In the genomic region with DNA sequence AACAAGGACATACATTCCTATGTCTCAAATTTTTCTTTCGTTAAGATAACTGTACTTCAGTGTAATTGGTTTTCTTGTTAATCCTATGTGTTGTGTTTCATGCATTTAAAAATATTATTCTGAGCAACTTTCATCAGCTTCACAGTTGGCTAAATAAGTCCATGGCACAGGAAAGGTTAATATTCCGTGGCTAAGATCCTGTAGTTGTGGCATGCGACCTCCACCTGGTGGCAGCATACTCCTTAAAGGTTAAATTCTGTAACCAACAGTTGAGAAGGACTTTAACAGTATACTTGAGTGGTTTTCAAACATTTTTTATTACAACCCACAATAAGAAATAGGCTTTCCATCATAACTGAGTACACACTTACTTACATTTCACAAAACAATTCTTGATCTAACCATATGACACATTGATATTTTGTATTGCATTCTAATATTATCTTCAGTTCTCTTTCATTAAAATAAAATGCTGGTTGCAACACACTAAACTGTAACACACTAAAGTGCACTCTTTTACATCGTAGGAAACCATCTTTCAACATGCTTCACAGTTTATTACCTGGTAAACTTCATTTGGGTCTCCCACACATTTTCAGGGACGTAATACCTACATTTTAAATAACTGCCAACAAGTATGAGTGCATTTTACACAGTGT, we compare ENCODE assay signal across 9 cellular contexts.
DNase-seq lines count a peak whose midpoint lies in the region; ATAC-seq and TF ChIP-seq lines count a peak whose summit lies in the region.
"Had no signal": no experiment of that assay in that cellular context is flagged by ENCODE, and none has a peak within 500 bp of the region (broad histone marks: within the 10 kb centered on the region; RNA-seq: fewer than 3 reads in every experiment).

No MANE protein-coding gene starts in this region.

- no peaks in the 10 kb centered on the region; the same call in 1 of the 2 replicates for H3K79me2 ChIP-seq in GM23338 (replicated peaks; ENCODE audit: insufficient read depth)
- H3K79me2 ChIP-seq in SU-DHL-6 (ENCODE audit: insufficient read depth, low read length) = no peaks in the 10 kb centered on the region

- no peaks in the 10 kb centered on the region for H3K27me3 ChIP-seq in GM23338 (ENCODE audit: insufficient read depth)
- H3K27me3 ChIP-seq in SU-DHL-6 (ENCODE audit: low read length) = no peaks in the 10 kb centered on the region
- H3K27me3 ChIP-seq in lung (ENCODE audit: control insufficient read depth, insufficient read depth) = no peaks in the 10 kb centered on the region
- H3K27me3 ChIP-seq in suprapubic skin = no peaks in the 10 kb centered on the region

- peaks cover 67% of the 10 kb centered on the region for H3K4me1 Mint-ChIP-seq in GM23338

- H3K27ac Mint-ChIP-seq in GM23338 = no peak overlapping the region
- H3K27ac Mint-ChIP-seq: activated naive CD8-positive, alpha-beta T cell treated with anti-CD3 and anti-CD28 coated beads, Interleukin-2, amount 10 ng/mL, durations not matched to agents 7 days and 5 days had no signal

- no peaks in the 10 kb centered on the region for H3K9me2 ChIP-seq in GM23338 (ENCODE audit: insufficient read depth)
- no peaks in the 10 kb centered on the region for H3K9me2 ChIP-seq in SU-DHL-6 (replicated peaks; ENCODE audit: insufficient read depth, low read length)

- peak; percentile 52 for ATAC-seq in GM23338
- ATAC-seq in lung (ENCODE audit: insufficient read depth, low FRiP score) = peak; percentile 64

- no peak overlapping the region for H2AFZ ChIP-seq in GM23338
- H2AFZ ChIP-seq in SU-DHL-6 (ENCODE audit: low read depth, low read length, severe bottlenecking) = no peak overlapping the region

- 40% methylated on average over 5 of the region's 5 CpGs for WGBS in lung, 2 donors
- WGBS in suprapubic skin = 38% methylated on average over 5 of the region's 5 CpGs

- H4K20me1 ChIP-seq in GM23338 (replicated peaks; ENCODE audit: insufficient read depth) (no peaks in the 10 kb centered on the region), SU-DHL-6 (ENCODE audit: low read depth, low read length) (no peaks in the 10 kb centered on the region)

- DNase-seq in Daoy (ENCODE audit: low read depth) (peak; percentile 61), GM23338 (ENCODE audit: low spot score) (peak; percentile 87), NAMALWA (ENCODE audit: low spot score) (peak; percentile 71), dedifferentiated amniotic fluid mesenchymal stem cell (ENCODE audit: extremely low spot score) (peak; percentile 64), lung (ENCODE audit: low spot score) (peak; percentile 64), suprapubic skin (ENCODE audit: low spot score in 2 of 2) (no peak), SKM-1 (lab: John Stamatoyannopoulos, UW; ENCODE audit: unreplicated experiment) (no peak)
- DNase-seq: activated naive CD8-positive, alpha-beta T cell treated with anti-CD3 and anti-CD28 coated beads, Interleukin-2, amount 10 ng/mL, durations not matched to agents 7 days and 5 days had no signal

- H3K4me2 ChIP-seq in GM23338 (peak overlapping the region; percentile 52), SU-DHL-6 (ENCODE audit: low read depth, low read length, poor library complexity, severe bottlenecking) (no peak overlapping the region)

- TF ChIP-seq POLR2A in suprapubic skin (IDR thresholded peaks at IDR 0.05) = no peak

- no peak overlapping the region for H3K9ac ChIP-seq in SU-DHL-6 (ENCODE audit: low read length)

- H3F3A ChIP-seq in GM23338 (replicated peaks; ENCODE audit: low read depth) = no peaks in the 10 kb centered on the region
- no peaks in the 10 kb centered on the region for H3F3A ChIP-seq in SU-DHL-6 (ENCODE audit: insufficient read depth)

- no peaks in the 10 kb centered on the region for H3K36me3 Mint-ChIP-seq in GM23338 (ENCODE audit: low read depth)

- peaks cover 33% of the 10 kb centered on the region for H3K4me1 ChIP-seq in GM23338 (ENCODE audit: insufficient read depth)
- H3K4me1 ChIP-seq in lung (ENCODE audit: control insufficient read depth in 2 of 2, insufficient read depth in 2 of 2, low read length in 2 of 2) = peaks cover 0 to 3% of the 10 kb centered on the region in 2 donors
- H3K4me1 ChIP-seq in suprapubic skin = peaks cover 32% of the 10 kb centered on the region

- no peak overlapping the region; the same call in 1 of the 2 replicates for H3K27ac ChIP-seq in GM23338 (ENCODE audit: low read depth)
- H3K27ac ChIP-seq in SU-DHL-6 (ENCODE audit: low read depth, low read length) = no peak overlapping the region
- H3K27ac ChIP-seq in lung (ENCODE audit: low read depth in 1 of 2, low read length in 1 of 2) = no peak overlapping the region
- H3K27ac ChIP-seq in suprapubic skin = no peak overlapping the region

- H3K9me3 Mint-ChIP-seq in GM23338 = no peaks in the 10 kb centered on the region
- H3K9me3 Mint-ChIP-seq: activated naive CD8-positive, alpha-beta T cell treated with anti-CD3 and anti-CD28 coated beads, Interleukin-2, amount 10 ng/mL, durations not matched to agents 7 days and 5 days had no signal

- no peak overlapping the region for H3K4me3 ChIP-seq in GM23338
- H3K4me3 ChIP-seq in SU-DHL-6 (ENCODE audit: insufficient read depth, low read length, poor library complexity, severe bottlenecking) = no peak overlapping the region
- no peak overlapping the region for H3K4me3 ChIP-seq in lung
- no peak overlapping the region for H3K4me3 ChIP-seq in suprapubic skin

- H3K27me3 Mint-ChIP-seq in GM23338 (ENCODE audit: insufficient read depth, low read depth, poor library complexity) = peaks cover 2% of the 10 kb centered on the region
- H3K27me3 Mint-ChIP-seq: activated naive CD8-positive, alpha-beta T cell treated with anti-CD3 and anti-CD28 coated beads, Interleukin-2, amount 10 ng/mL, durations not matched to agents 7 days and 5 days had no signal

- H3K9me3 ChIP-seq in SU-DHL-6 (ENCODE audit: insufficient read depth, low read length) (no peaks in the 10 kb centered on the region), lung (ENCODE audit: control insufficient read depth in 2 of 2, insufficient read depth in 1 of 2, low read length in 1 of 2) (no peaks in the 10 kb centered on the region), suprapubic skin (no peaks in the 10 kb centered on the region)

- no peak for TF ChIP-seq EP300 in suprapubic skin (IDR thresholded peaks at IDR 0.05)

- peak; percentile 84 to 95 for TF ChIP-seq CTCF in GM23338 (conservative IDR thresholded peaks at IDR 0.05; ENCODE audit: low read depth in 2 of 2)
- TF ChIP-seq CTCF in SU-DHL-6 (IDR thresholded peaks at IDR 0.05; ENCODE audit: insufficient read depth, low read length, poor library complexity, severe bottlenecking) = peak; percentile 54
- TF ChIP-seq CTCF in lung (IDR thresholded peaks at IDR 0.05; ENCODE audit: control extremely low read depth, extremely low read depth) = peak; percentile 65
- peak; percentile 69 to 73 for TF ChIP-seq CTCF in suprapubic skin (IDR thresholded peaks at IDR 0.05)

- H3K36me3 ChIP-seq in GM23338 (ENCODE audit: insufficient read depth) (no peaks in the 10 kb centered on the region), SU-DHL-6 (ENCODE audit: low read length) (no peaks in the 10 kb centered on the region), lung (ENCODE audit: control insufficient read depth in 2 of 2, insufficient read depth in 2 of 2, low read length in 2 of 2) (no peaks in the 10 kb centered on the region), suprapubic skin (no peaks in the 10 kb centered on the region)

- no peak overlapping the region for H3K4me3 Mint-ChIP-seq in GM23338
- H3K4me3 Mint-ChIP-seq: activated naive CD8-positive, alpha-beta T cell treated with anti-CD3 and anti-CD28 coated beads, Interleukin-2, amount 10 ng/mL, durations not matched to agents 7 days and 5 days had no signal

TF ChIP-seq in GM23338, 12 proteins besides CTCF, POLR2A, EP300 and RAD21 (continues in another document):
- TF ChIP-seq NANOG (IDR thresholded peaks at IDR 0.05; ENCODE audit: borderline replicate concordance) (no peak), JUNB (IDR thresholded peaks at IDR 0.05; ENCODE audit: unreplicated experiment) (no peak), ZNF114 (CRISPR knock-in tag; IDR thresholded peaks at IDR 0.05) (no peak), POLR2AphosphoS5 (IDR thresholded peaks at IDR 0.05; ENCODE audit: low read depth) (no peak), EZH2 (IDR thresholded peaks at IDR 0.05; ENCODE audit: low read depth, unreplicated experiment) (no peak)

Comparison
In these comparisons a context has a peak if more than half of its experiments do, and no peak if none do; other contexts are left out.
1. DNase-seq: peak in Daoy (single experiment), GM23338 (single experiment), NAMALWA (single experiment), dedifferentiated amniotic fluid mesenchymal stem cell (single experiment) and lung (single experiment); none in suprapubic skin (0 of 2) and SKM-1 (single experiment).
2. Peak in every context shown above with its lines, with median percentiles within 50 percentile points of each other: CTCF ChIP-seq.